Comparison of ENCODE assay signal across 15 cellular contexts in genomic region chr7:81819861-81820260, GRCh38. TPM values are rescaled to one million over a fixed set of nuclear protein-coding genes. Genes with fewer than 3 reads are reported as not detected.
DNase-seq lines count a peak whose midpoint lies in the region; ATAC-seq and TF ChIP-seq lines count a peak whose summit lies in the region.
"Had no signal": no experiment of that assay in that cellular context is flagged by ENCODE, and none has a peak within 500 bp of the region (broad histone marks: within the 10 kb centered on the region; RNA-seq: fewer than 3 reads in every experiment).

No MANE protein-coding gene starts in this region.

- no peaks in the 10 kb centered on the region for H3K9me2 ChIP-seq in hepatocyte (replicated peaks; ENCODE audit: insufficient read depth)

- peak overlapping the region; percentile 14 for H2AFZ ChIP-seq in hepatocyte

- TF ChIP-seq CTCF in choroid plexus epithelial cell (conservative IDR thresholded peaks at IDR 0.05; ENCODE audit: low read depth, low read length), result no peak
- TF ChIP-seq CTCF in hepatocyte (IDR thresholded peaks at IDR 0.05; ENCODE audit: poor library complexity), result no peak

- H3K27me3 ChIP-seq in hepatocyte, result no peaks in the 10 kb centered on the region
- H3K27me3 ChIP-seq: BLaER1 had no signal

- DNase-seq in NCI-H82 (lab: John Stamatoyannopoulos, UW) (peak; percentile 58), NCI-H82 treated with DMSO at 0.1 percent for 48 hours (lab: John Stamatoyannopoulos, UW; ENCODE audit: unreplicated experiment) (no peak), choroid plexus epithelial cell (ENCODE audit: low read depth) (peak; percentile 7), hepatocyte (ENCODE audit: low spot score) (no peak), SHP77 (lab: John Stamatoyannopoulos, UW) (no peak)
- DNase-seq in activated CD4-positive, alpha-beta T cell treated with anti-CD3 and anti-CD28 coated beads, Interleukin-2, amount 50 U/mL, for 4 hours, result no peak
- DNase-seq: AML-193; Caco-2; CD8-positive, alpha-beta memory T cell had no signal

- WGBS in hepatocyte (ENCODE audit: low lambda C conversion rate, missing lambda C conversion rate), result 43% methylated on average over 1 of the region's 1 CpG

- no peaks in the 10 kb centered on the region for H3K9me3 ChIP-seq in hepatocyte (ENCODE audit: low read depth)
- H3K9me3 ChIP-seq: BLaER1, Caco-2 had no signal

- ATAC-seq in GM18858 (IDR thresholded peaks at IDR 0.05; ENCODE audit: unreplicated experiment), result no peak
- ATAC-seq: HCT116 had no signal

- H3K4me3 ChIP-seq in choroid plexus epithelial cell (ENCODE audit: low read depth, low read length) (no peak overlapping the region), hepatocyte (no peak overlapping the region)
- H3K4me3 ChIP-seq: BLaER1 had no signal

- H3K36me3 ChIP-seq in hepatocyte (replicated peaks; ENCODE audit: insufficient read depth, low read depth), result no peaks in the 10 kb centered on the region
- H3K36me3 ChIP-seq: BLaER1 had no signal

- H3K4me2 ChIP-seq in hepatocyte, result no peak overlapping the region
- H3K4me2 ChIP-seq: BLaER1 had no signal

- no peaks in the 10 kb centered on the region for H3K4me1 ChIP-seq in hepatocyte (ENCODE audit: insufficient read depth)
- H3K4me1 ChIP-seq: BLaER1, Caco-2 had no signal

- H3K27ac ChIP-seq in hepatocyte, result no peak overlapping the region
- H3K27ac ChIP-seq: 22Rv1, BLaER1 had no signal

- H4K20me1 ChIP-seq in hepatocyte (ENCODE audit: insufficient read depth, poor library complexity, severe bottlenecking), result no peaks in the 10 kb centered on the region
- H4K20me1 ChIP-seq: BLaER1 had no signal

- no peaks in the 10 kb centered on the region for H3K79me2 ChIP-seq in hepatocyte

RNA-seq across cellular contexts. Expression of gene HGF, which starts 50.0 kb away (rescaled TPM):
- total RNA-seq in hepatocyte, result 29.7 and 33.2 TPM in 2 replicates
- 13.4 and 13.9 TPM in 2 replicates for polyA plus RNA-seq in hepatocyte
- total RNA-seq: A673; Caco-2; CD8-positive, alpha-beta memory T cell; Daoy had no signal
- polyA plus RNA-seq: CD8-positive, alpha-beta memory T cell had no signal

Comparison
In these comparisons a context has a peak if more than half of its experiments do, and no peak if none do; other contexts are left out.
1. DNase-seq: peak in NCI-H82 (single experiment) and choroid plexus epithelial cell (single experiment); none in NCI-H82 treated with DMSO at 0.1 percent for 48 hours (single experiment), hepatocyte (single experiment), SHP77 (0 of 2) and activated CD4-positive, alpha-beta T cell treated with anti-CD3 and anti-CD28 coated beads, Interleukin-2, amount 50 U/mL, for 4 hours (0 of 2).